1 cellular context compared by ENCODE assay signal in the genomic region with DNA sequence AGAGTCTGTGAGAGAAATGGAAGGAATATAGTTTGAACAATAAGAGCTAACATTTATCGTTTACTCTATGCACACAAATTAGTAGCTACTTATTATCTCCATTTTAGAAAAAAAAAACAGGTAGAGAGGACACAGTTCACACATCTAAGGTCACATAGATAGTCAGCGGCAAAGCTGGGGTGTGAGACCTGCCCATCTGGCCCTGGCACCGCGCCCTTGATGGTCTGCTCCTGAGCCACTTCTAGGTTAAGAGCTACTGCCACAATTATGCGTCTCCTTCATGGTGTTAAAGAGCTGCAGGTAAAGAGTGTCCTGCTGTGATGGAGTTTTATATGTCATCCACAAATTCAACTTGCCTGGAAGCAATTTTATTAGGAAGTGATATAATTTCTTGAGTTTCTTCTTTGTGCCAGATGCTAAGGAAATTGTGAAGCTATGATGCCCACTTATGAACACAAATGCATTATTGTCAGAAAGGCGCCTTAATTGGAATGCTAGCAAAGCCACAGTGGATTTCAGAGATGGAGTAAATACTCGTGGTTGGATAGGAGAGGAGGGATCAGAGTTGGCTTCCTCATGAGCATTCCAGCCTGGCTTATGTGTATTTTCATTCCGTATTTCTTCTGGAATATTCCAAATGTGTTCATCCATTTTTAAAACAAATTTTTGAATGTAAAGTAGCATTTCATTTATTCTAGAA.
TF ChIP-seq lines count a peak whose summit lies in the region.

No MANE protein-coding gene starts in this region.

TF ChIP-seq in GM12878, 131 proteins besides CTCF, POLR2A, EP300 and RAD21:
- TF ChIP-seq SIX5 (IDR thresholded peaks at IDR 0.05; ENCODE audit: low read depth, low read length, severe bottlenecking): no peak
- TF ChIP-seq YBX1 (IDR thresholded peaks at IDR 0.05): no peak
- no peak for TF ChIP-seq TCF12 (IDR thresholded peaks at IDR 0.05; ENCODE audit: low read depth, low read length)
- no peak for TF ChIP-seq SMARCA5 (IDR thresholded peaks at IDR 0.05)
- TF ChIP-seq PAX5 (IDR thresholded peaks at IDR 0.05; ENCODE audit: borderline replicate concordance, low read depth, low read length): no peak
- no peak for TF ChIP-seq JUNB (IDR thresholded peaks at IDR 0.05)
- TF ChIP-seq CREM (IDR thresholded peaks at IDR 0.05; ENCODE audit: low read depth): no peak
- no peak for TF ChIP-seq SP1 (IDR thresholded peaks at IDR 0.05; ENCODE audit: low read depth, low read length)
- no peak for TF ChIP-seq CBX5 (IDR thresholded peaks at IDR 0.05; ENCODE audit: low read depth)
- TF ChIP-seq MXI1 (IDR thresholded peaks at IDR 0.05; ENCODE audit: low read depth, low read length): no peak
- no peak for TF ChIP-seq CUX1 (IDR thresholded peaks at IDR 0.05; ENCODE audit: insufficient replicate concordance, low read depth, low read length)
- no peak for TF ChIP-seq CHD4 (IDR thresholded peaks at IDR 0.05)
- no peak for TF ChIP-seq POLR2AphosphoS2 (IDR thresholded peaks at IDR 0.05; ENCODE audit: low read depth, low read length)
- no peak for TF ChIP-seq IRF5 (IDR thresholded peaks at IDR 0.05; ENCODE audit: borderline replicate concordance)
- TF ChIP-seq HDAC6 (IDR thresholded peaks at IDR 0.05; ENCODE audit: unreplicated experiment): no peak
- no peak for TF ChIP-seq RUNX3 (IDR thresholded peaks at IDR 0.05; ENCODE audit: low read length)
- no peak for TF ChIP-seq ESRRA (IDR thresholded peaks at IDR 0.05; ENCODE audit: low read length)
- no peak for TF ChIP-seq ZBTB11 (CRISPR knock-in tag; IDR thresholded peaks at IDR 0.05)
- no peak for TF ChIP-seq CHD2 (IDR thresholded peaks at IDR 0.05; ENCODE audit: borderline replicate concordance, low read depth, low read length)
- no peak for TF ChIP-seq SMAD1 (IDR thresholded peaks at IDR 0.05; ENCODE audit: low read depth, partially characterized antibody)
